Comparison of ENCODE assay signal across 32 cellular contexts in genomic region chr12:2833327-2833726, GRCh38. TPM values are rescaled to one million over a fixed set of nuclear protein-coding genes. Genes with fewer than 3 reads are reported as not detected.
DNase-seq lines count a peak whose midpoint lies in the region; ATAC-seq and TF ChIP-seq lines count a peak whose summit lies in the region.
"Had no signal": no experiment of that assay in that cellular context is flagged by ENCODE, and none has a peak within 500 bp of the region (broad histone marks: within the 10 kb centered on the region; RNA-seq: fewer than 3 reads in every experiment).

No MANE protein-coding gene starts in this region.

- peaks cover 20 to 31% of the 10 kb centered on the region in 2 experiments for H3K27me3 ChIP-seq in mesenchymal stem cell (ENCODE audit: control insufficient read depth in 1 of 2, insufficient read depth in 1 of 2, low read length in 2 of 2)
- H3K27me3 ChIP-seq: brain microvascular endothelial cell had no signal

- H3K9me3 ChIP-seq in mesenchymal stem cell (ENCODE audit: control insufficient read depth, low read length) = no peaks in the 10 kb centered on the region
- H3K9me3 ChIP-seq: left lung had no signal

- no peak overlapping the region for H3K4ac ChIP-seq in mesenchymal stem cell (ENCODE audit: low read depth in 1 of 2, low read length in 2 of 2)

- no peak overlapping the region for H3K4me3 ChIP-seq in mesenchymal stem cell (ENCODE audit: insufficient read depth in 1 of 2, low read depth in 1 of 2, low read length in 2 of 2)
- H3K4me3 ChIP-seq: GM12878, left lung had no signal

- peak overlapping the region; percentile 85 to 95 (median 88) for H3K27ac Mint-ChIP-seq in nephron
- peak overlapping the region; percentile 25 for H3K27ac Mint-ChIP-seq in type B pancreatic cell
- H3K27ac Mint-ChIP-seq in natural killer cell treated with Interleukin-12 subunit alpha and Interleukin-12 subunit beta and Interleukin-15 and Interleukin-18, amount 100 ng/mL, for 72 hours = no peak overlapping the region
- H3K27ac Mint-ChIP-seq: activated CD4-positive, alpha-beta memory T cell treated with anti-CD3 and anti-CD28 coated beads, Interleukin-2, amount 10 ng/mL, durations not matched to agents 7 days and 5 days; activated T-helper 1 cell treated with anti-CD3 and anti-CD28 coated beads, Interleukin-12 subunit alpha, Interleukin-12 subunit beta, Interleukin-2, Interleukin-4 antibody, amounts not matched to agents 30 ng/mL and 10 ng/mL and 1 ng/mL, durations not matched to agents 14 hours and 24 hours and 36 hours; mesothelial cell of epicardium; stimulated activated memory B cell treated with anti-CD40 and anti-IgM and Interleukin-4, amounts not matched to agents 10 μg/mL and 1 μg/mL and 100 μg/mL, for 72 hours had no signal

- no peak overlapping the region for H4K8ac ChIP-seq in mesenchymal stem cell (ENCODE audit: low read length)

- peak; percentile 41 for DNase-seq in NCI-H2171 treated with DMSO at 0.1 percent for 48 hours (lab: John Stamatoyannopoulos, UW)
- DNase-seq in NCI-H2171 (lab: John Stamatoyannopoulos, UW) = no peak
- peak; percentile 75 for DNase-seq in cerebellar cortex (ENCODE audit: low spot score)
- DNase-seq in type B pancreatic cell (ENCODE audit: extremely low spot score, unreplicated experiment) = no peak
- DNase-seq in natural killer cell treated with Interleukin-12 subunit alpha and Interleukin-12 subunit beta and Interleukin-15 and Interleukin-18, amount 100 ng/mL, for 72 hours (ENCODE audit: low spot score) = no peak
- no peak for DNase-seq in mesenchymal stem cell
- DNase-seq: activated CD4-positive, alpha-beta memory T cell treated with anti-CD3 and anti-CD28 coated beads, Interleukin-2, amount 10 ng/mL, durations not matched to agents 7 days and 5 days; activated CD8-positive, alpha-beta memory T cell treated with anti-CD3 and anti-CD28 coated beads, Interleukin-2, amount 50 U/mL, for 48 hours; activated naive CD4-positive, alpha-beta T cell treated with anti-CD3 and anti-CD28 coated beads, Interleukin-2, amount 50 U/mL, for 16 hours; amniotic stem cell; brain microvascular endothelial cell; CD4-positive, CD25-positive, alpha-beta regulatory T cell; effector memory CD4-positive, alpha-beta T cell; left lung; naive thymus-derived CD4-positive, alpha-beta T cell; NCI-H1092; NCI-H187; NCI-H526; NK-92 treated with Interleukin-12 subunit alpha and Interleukin-12 subunit beta, amount 100 ng/mL, for 24 hours; SHP77 treated with DMSO at 0.1 percent for 48 hours had no signal

- H3K4me1 ChIP-seq in mesenchymal stem cell (ENCODE audit: control insufficient read depth, insufficient read depth, low read depth, low read length) = peaks cover 10% of the 10 kb centered on the region
- H3K4me1 ChIP-seq: left lung had no signal

- H3K79me1 ChIP-seq in mesenchymal stem cell (replicated peaks; ENCODE audit: low read length, poor library complexity, severe bottlenecking) = no peaks in the 10 kb centered on the region

- no peak overlapping the region for H2BK15ac ChIP-seq in mesenchymal stem cell (ENCODE audit: low read depth, poor library complexity, severe bottlenecking)

- H3K4me1 Mint-ChIP-seq in nephron (peaks cover 40% of the 10 kb centered on the region), type B pancreatic cell (ENCODE audit: unreplicated experiment) (peaks cover 21% of the 10 kb centered on the region)
- peaks cover 0 to 11% of the 10 kb centered on the region in 2 donors for H3K4me1 Mint-ChIP-seq in natural killer cell treated with Interleukin-12 subunit alpha and Interleukin-12 subunit beta and Interleukin-15 and Interleukin-18, amount 100 ng/mL, for 72 hours (ENCODE audit: low read depth in 2 of 2)
- H3K4me1 Mint-ChIP-seq: activated CD4-positive, alpha-beta memory T cell treated with anti-CD3 and anti-CD28 coated beads, Interleukin-2, amount 10 ng/mL, durations not matched to agents 7 days and 5 days; stimulated activated memory B cell treated with anti-CD40 and anti-IgM and Interleukin-4, amounts not matched to agents 10 μg/mL and 1 μg/mL and 100 μg/mL, for 72 hours had no signal

- WGBS in mesenchymal stem cell = 85% methylated on average over 4 of the region's 5 CpGs

- H2BK120ac ChIP-seq in mesenchymal stem cell (ENCODE audit: low read depth, low read length) = no peak overlapping the region

- no peak overlapping the region for H3K23ac ChIP-seq in mesenchymal stem cell (ENCODE audit: low read length in 2 of 2)

- H2AK5ac ChIP-seq in mesenchymal stem cell (ENCODE audit: low read length, severe bottlenecking) = no peak overlapping the region

- H3K27me3 Mint-ChIP-seq in nephron (ENCODE audit: low read depth) (no peaks in the 10 kb centered on the region), type B pancreatic cell (peaks cover 6% of the 10 kb centered on the region)
- peaks cover 0 to 2% of the 10 kb centered on the region in 2 donors for H3K27me3 Mint-ChIP-seq in natural killer cell treated with Interleukin-12 subunit alpha and Interleukin-12 subunit beta and Interleukin-15 and Interleukin-18, amount 100 ng/mL, for 72 hours
- H3K27me3 Mint-ChIP-seq: activated CD4-positive, alpha-beta memory T cell treated with anti-CD3 and anti-CD28 coated beads, Interleukin-2, amount 10 ng/mL, durations not matched to agents 7 days and 5 days; CD4-positive, CD25-positive, alpha-beta regulatory T cell; naive thymus-derived CD4-positive, alpha-beta T cell; stimulated activated memory B cell treated with anti-CD40 and anti-IgM and Interleukin-4, amounts not matched to agents 10 μg/mL and 1 μg/mL and 100 μg/mL, for 72 hours had no signal

- no peak overlapping the region for H4K91ac ChIP-seq in mesenchymal stem cell (ENCODE audit: low read length)

- no peak for ATAC-seq in natural killer cell treated with Interleukin-12 subunit alpha and Interleukin-12 subunit beta and Interleukin-15 and Interleukin-18, amount 100 ng/mL, for 72 hours
- no peak for ATAC-seq in GM19328 (IDR thresholded peaks at IDR 0.05; ENCODE audit: unreplicated experiment)
- ATAC-seq: GM12878; naive thymus-derived CD4-positive, alpha-beta T cell; stimulated activated memory B cell treated with anti-CD40 and anti-IgM and Interleukin-4, amounts not matched to agents 10 μg/mL and 1 μg/mL and 100 μg/mL, for 72 hours had no signal

- H3K18ac ChIP-seq in mesenchymal stem cell (ENCODE audit: low read depth in 1 of 2, low read length in 2 of 2) = no peak overlapping the region

- H3K9ac ChIP-seq in mesenchymal stem cell (ENCODE audit: low read length) = no peak overlapping the region

- H2BK5ac ChIP-seq in mesenchymal stem cell (ENCODE audit: low read depth, low read length, poor library complexity, severe bottlenecking) = no peak overlapping the region

- peaks cover 7 to 20% of the 10 kb centered on the region in 2 experiments for H3K36me3 ChIP-seq in mesenchymal stem cell (ENCODE audit: control insufficient read depth in 1 of 2, insufficient read depth in 2 of 2, low read depth in 1 of 2, low read length in 2 of 2)

- H3K36me3 Mint-ChIP-seq in nephron (ENCODE audit: low read depth) (peaks cover 39% of the 10 kb centered on the region), type B pancreatic cell (peaks cover 27% of the 10 kb centered on the region)
- no peaks in the 10 kb centered on the region for H3K36me3 Mint-ChIP-seq in natural killer cell treated with Interleukin-12 subunit alpha and Interleukin-12 subunit beta and Interleukin-15 and Interleukin-18, amount 100 ng/mL, for 72 hours

- H2AFZ ChIP-seq in mesenchymal stem cell (ENCODE audit: low read depth, low read length) = no peak overlapping the region

- H3K4me3 Mint-ChIP-seq in nephron (peak overlapping the region; percentile 76 to 80 (median 80)), type B pancreatic cell (no peak overlapping the region)
- H3K4me3 Mint-ChIP-seq in natural killer cell treated with Interleukin-12 subunit alpha and Interleukin-12 subunit beta and Interleukin-15 and Interleukin-18, amount 100 ng/mL, for 72 hours = no peak overlapping the region
- H3K4me3 Mint-ChIP-seq: activated CD4-positive, alpha-beta memory T cell treated with anti-CD3 and anti-CD28 coated beads, Interleukin-2, amount 10 ng/mL, durations not matched to agents 7 days and 5 days; activated T-helper 1 cell treated with anti-CD3 and anti-CD28 coated beads, Interleukin-12 subunit alpha, Interleukin-12 subunit beta, Interleukin-2, Interleukin-4 antibody, amounts not matched to agents 30 ng/mL and 10 ng/mL and 1 ng/mL, durations not matched to agents 14 hours and 24 hours and 36 hours; CD4-positive, CD25-positive, alpha-beta regulatory T cell; mesothelial cell of epicardium; naive thymus-derived CD4-positive, alpha-beta T cell; stimulated activated memory B cell treated with anti-CD40 and anti-IgM and Interleukin-4, amounts not matched to agents 10 μg/mL and 1 μg/mL and 100 μg/mL, for 72 hours had no signal

- H3K9me3 Mint-ChIP-seq in nephron = no peaks in the 10 kb centered on the region
- H3K9me3 Mint-ChIP-seq in type B pancreatic cell = no peaks in the 10 kb centered on the region
- no peaks in the 10 kb centered on the region for H3K9me3 Mint-ChIP-seq in natural killer cell treated with Interleukin-12 subunit alpha and Interleukin-12 subunit beta and Interleukin-15 and Interleukin-18, amount 100 ng/mL, for 72 hours
- H3K9me3 Mint-ChIP-seq: activated CD4-positive, alpha-beta memory T cell treated with anti-CD3 and anti-CD28 coated beads, Interleukin-2, amount 10 ng/mL, durations not matched to agents 7 days and 5 days; activated T-helper 1 cell treated with anti-CD3 and anti-CD28 coated beads, Interleukin-12 subunit alpha, Interleukin-12 subunit beta, Interleukin-2, Interleukin-4 antibody, amounts not matched to agents 30 ng/mL and 10 ng/mL and 1 ng/mL, durations not matched to agents 14 hours and 24 hours and 36 hours; CD4-positive, CD25-positive, alpha-beta regulatory T cell; mesothelial cell of epicardium; naive thymus-derived CD4-positive, alpha-beta T cell; stimulated activated memory B cell treated with anti-CD40 and anti-IgM and Interleukin-4, amounts not matched to agents 10 μg/mL and 1 μg/mL and 100 μg/mL, for 72 hours had no signal

- H2BK12ac ChIP-seq in mesenchymal stem cell (ENCODE audit: low read length in 2 of 2) = no peak overlapping the region

- TF ChIP-seq CTCF in nephron (IDR thresholded peaks at IDR 0.05; ENCODE audit: unreplicated experiment in 3 of 3) (no peak), type B pancreatic cell (conservative IDR thresholded peaks at IDR 0.05) (no peak)

- H3K14ac ChIP-seq in mesenchymal stem cell (ENCODE audit: low read length in 2 of 2) = no peak overlapping the region

- H3K27ac ChIP-seq in mesenchymal stem cell (ENCODE audit: low read length, poor library complexity, severe bottlenecking) = no peak overlapping the region
- H3K27ac ChIP-seq: brain microvascular endothelial cell, left lung had no signal

- no peak overlapping the region for H3K4me2 ChIP-seq in mesenchymal stem cell (ENCODE audit: low read length, poor library complexity, severe bottlenecking)

RNA-seq across cellular contexts. Expression of gene NRIP2, which starts 1.5 kb away (rescaled TPM):
- total RNA-seq in type B pancreatic cell (ENCODE audit: low replicate concordance) = 1.2 TPM in 1 of 2 replicates, not detected in the other
- not detected for total RNA-seq in natural killer cell treated with Interleukin-12 subunit alpha and Interleukin-12 subunit beta and Interleukin-15 and Interleukin-18, amount 100 ng/mL, for 72 hours
- polyA plus RNA-seq in mesenchymal stem cell (2013, experiment 1 of 2) = 0.06 TPM
- 0.04 TPM for polyA plus RNA-seq in mesenchymal stem cell (2013, experiment 2 of 2)
- total RNA-seq: activated CD4-positive, alpha-beta memory T cell treated with anti-CD3 and anti-CD28 coated beads, Interleukin-2, amount 10 ng/mL, durations not matched to agents 7 days and 5 days; activated T-helper 1 cell treated with anti-CD3 and anti-CD28 coated beads, Interleukin-12 subunit alpha, Interleukin-12 subunit beta, Interleukin-2, Interleukin-4 antibody, amounts not matched to agents 30 ng/mL and 10 ng/mL and 1 ng/mL, durations not matched to agents 14 hours and 24 hours and 36 hours; CD4-positive, CD25-positive, alpha-beta regulatory T cell; epithelial cell of proximal tubule; glomerular endothelial cell; GM12878; mesothelial cell of epicardium; naive thymus-derived CD4-positive, alpha-beta T cell; osteoblast had no signal

RNA-seq across cellular contexts. Expression of gene ITFG2, which starts 20.9 kb away (rescaled TPM):
- 41.8 and 85.8 TPM in 2 replicates for total RNA-seq in type B pancreatic cell (ENCODE audit: low replicate concordance)
- 10 to 100 TPM; 28.2 to 65.1 TPM for total RNA-seq in natural killer cell treated with Interleukin-12 subunit alpha and Interleukin-12 subunit beta and Interleukin-15 and Interleukin-18, amount 100 ng/mL, for 72 hours
- 12.0 TPM for polyA plus RNA-seq in mesenchymal stem cell (2013, experiment 1 of 2)
- polyA plus RNA-seq in mesenchymal stem cell (2013, experiment 2 of 2) = 10.8 TPM

RNA-seq across cellular contexts. Expression of gene TEX52, which starts 23.5 kb away (rescaled TPM):
- total RNA-seq in type B pancreatic cell (ENCODE audit: low replicate concordance) = not detected in 2 replicates
- total RNA-seq in natural killer cell treated with Interleukin-12 subunit alpha and Interleukin-12 subunit beta and Interleukin-15 and Interleukin-18, amount 100 ng/mL, for 72 hours = not detected
- polyA plus RNA-seq in mesenchymal stem cell (2013, experiment 1 of 2) = not detected
- polyA plus RNA-seq in mesenchymal stem cell (2013, experiment 2 of 2) = not detected
- total RNA-seq: activated T-helper 1 cell treated with anti-CD3 and anti-CD28 coated beads, Interleukin-12 subunit alpha, Interleukin-12 subunit beta, Interleukin-2, Interleukin-4 antibody, amounts not matched to agents 30 ng/mL and 10 ng/mL and 1 ng/mL, durations not matched to agents 14 hours and 24 hours and 36 hours; CD4-positive, CD25-positive, alpha-beta regulatory T cell; epithelial cell of proximal tubule; glomerular endothelial cell; GM12878; H4; left lung; mesothelial cell of epicardium; naive thymus-derived CD4-positive, alpha-beta T cell; osteoblast; subcutaneous adipose tissue; urinary bladder had no signal
- polyA plus RNA-seq: CD4-positive, CD25-positive, alpha-beta regulatory T cell; naive thymus-derived CD4-positive, alpha-beta T cell; urinary bladder had no signal

RNA-seq across cellular contexts. Expression of gene FKBP4, which starts 38.6 kb away (rescaled TPM):
- total RNA-seq in type B pancreatic cell (ENCODE audit: low replicate concordance) = 127 and 283 TPM in 2 replicates
- total RNA-seq in natural killer cell treated with Interleukin-12 subunit alpha and Interleukin-12 subunit beta and Interleukin-15 and Interleukin-18, amount 100 ng/mL, for 72 hours = 100 to 1,000 TPM in 1 of 2 donors, 10 to 100 TPM in 1; 92.1 to 181 TPM
- 33.6 TPM for polyA plus RNA-seq in mesenchymal stem cell (2013, experiment 1 of 2)
- polyA plus RNA-seq in mesenchymal stem cell (2013, experiment 2 of 2) = 31.8 TPM

RNA-seq across cellular contexts. Expression of gene FOXM1, which starts 43.6 kb away (rescaled TPM):
- total RNA-seq in type B pancreatic cell (ENCODE audit: low replicate concordance) = 53.9 and 68.6 TPM in 2 replicates
- 100 to 1,000 TPM in 1 of 2 donors, 10 to 100 TPM in 1; 48.9 to 155 TPM for total RNA-seq in natural killer cell treated with Interleukin-12 subunit alpha and Interleukin-12 subunit beta and Interleukin-15 and Interleukin-18, amount 100 ng/mL, for 72 hours
- 13.5 TPM for polyA plus RNA-seq in mesenchymal stem cell (2013, experiment 1 of 2)
- polyA plus RNA-seq in mesenchymal stem cell (2013, experiment 2 of 2) = 12.7 TPM
- polyA plus RNA-seq: naive thymus-derived CD4-positive, alpha-beta T cell had no signal

Comparison
In these comparisons a context has a peak if more than half of its experiments do, and no peak if none do; other contexts are left out.
1. DNase-seq: peak in NCI-H2171 treated with DMSO at 0.1 percent for 48 hours (single experiment) and cerebellar cortex (single experiment); none in NCI-H2171 (single experiment), type B pancreatic cell (single experiment), natural killer cell treated with Interleukin-12 subunit alpha and Interleukin-12 subunit beta and Interleukin-15 and Interleukin-18, amount 100 ng/mL, for 72 hours (single experiment) and mesenchymal stem cell (single experiment).
2. H3K27ac Mint-ChIP-seq: peak in nephron (3 of 3) and type B pancreatic cell (single experiment); none in natural killer cell treated with Interleukin-12 subunit alpha and Interleukin-12 subunit beta and Interleukin-15 and Interleukin-18, amount 100 ng/mL, for 72 hours (0 of 2).
3. H3K4me3 Mint-ChIP-seq: peak in nephron (3 of 3); none in type B pancreatic cell (single experiment) and natural killer cell treated with Interleukin-12 subunit alpha and Interleukin-12 subunit beta and Interleukin-15 and Interleukin-18, amount 100 ng/mL, for 72 hours (single experiment).